ENCODE assay signal across 1 cellular context in the genomic region with DNA sequence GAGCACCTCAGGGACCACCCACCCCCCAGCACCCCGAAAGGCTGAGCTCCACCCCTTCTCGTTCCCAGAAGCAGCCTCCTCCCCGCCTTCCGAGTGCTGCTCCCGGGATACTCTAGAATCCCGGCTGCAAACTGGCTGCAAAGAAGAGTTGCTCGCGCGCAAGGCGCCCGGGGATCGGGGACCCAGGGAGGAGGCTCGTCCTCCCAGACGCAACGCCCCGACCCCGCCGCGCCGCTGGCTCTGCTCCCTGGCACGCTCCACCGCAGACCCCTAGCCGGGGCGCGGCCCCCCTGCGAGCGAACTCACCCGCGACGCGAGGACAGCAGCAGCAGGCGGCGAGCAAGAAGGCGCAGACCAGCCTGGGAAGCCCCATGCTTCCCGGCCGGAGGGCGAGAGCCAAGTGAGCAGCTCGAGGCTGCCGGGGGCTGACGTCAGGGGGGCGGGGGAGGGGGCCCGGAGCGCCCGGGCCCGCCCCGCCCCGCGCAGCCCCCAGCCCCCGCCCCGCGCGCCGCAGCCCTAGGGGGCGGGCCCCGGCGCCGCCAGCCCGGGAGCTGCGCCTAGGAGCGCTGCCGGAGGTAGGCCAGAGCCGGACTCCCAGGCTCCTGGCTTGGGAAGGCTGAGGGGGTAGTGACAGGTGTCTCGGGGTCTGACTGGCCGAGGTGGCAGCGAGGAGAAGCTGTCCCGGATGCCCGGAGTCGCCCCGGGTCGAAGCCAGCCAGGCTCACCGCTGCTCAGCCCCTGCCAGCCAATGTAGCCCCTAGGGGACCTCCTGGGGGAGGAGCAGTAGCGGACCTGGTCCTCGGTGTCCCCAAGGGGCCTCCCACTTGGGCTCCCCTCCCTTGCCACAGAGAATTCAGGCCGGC.
TF ChIP-seq lines count a peak whose summit lies in the region.

A gene with protein sequence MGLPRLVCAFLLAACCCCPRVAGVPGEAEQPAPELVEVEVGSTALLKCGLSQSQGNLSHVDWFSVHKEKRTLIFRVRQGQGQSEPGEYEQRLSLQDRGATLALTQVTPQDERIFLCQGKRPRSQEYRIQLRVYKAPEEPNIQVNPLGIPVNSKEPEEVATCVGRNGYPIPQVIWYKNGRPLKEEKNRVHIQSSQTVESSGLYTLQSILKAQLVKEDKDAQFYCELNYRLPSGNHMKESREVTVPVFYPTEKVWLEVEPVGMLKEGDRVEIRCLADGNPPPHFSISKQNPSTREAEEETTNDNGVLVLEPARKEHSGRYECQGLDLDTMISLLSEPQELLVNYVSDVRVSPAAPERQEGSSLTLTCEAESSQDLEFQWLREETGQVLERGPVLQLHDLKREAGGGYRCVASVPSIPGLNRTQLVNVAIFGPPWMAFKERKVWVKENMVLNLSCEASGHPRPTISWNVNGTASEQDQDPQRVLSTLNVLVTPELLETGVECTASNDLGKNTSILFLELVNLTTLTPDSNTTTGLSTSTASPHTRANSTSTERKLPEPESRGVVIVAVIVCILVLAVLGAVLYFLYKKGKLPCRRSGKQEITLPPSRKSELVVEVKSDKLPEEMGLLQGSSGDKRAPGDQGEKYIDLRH (minus strand): TSS at position 402 of the 863 bp plus-strand sequence. CDS start 29 bp downstream, at position 373.

TF ChIP-seq in K562, 482 proteins besides CTCF, POLR2A, EP300 and RAD21 (continued from another document):
- TF ChIP-seq, protein P1, sequence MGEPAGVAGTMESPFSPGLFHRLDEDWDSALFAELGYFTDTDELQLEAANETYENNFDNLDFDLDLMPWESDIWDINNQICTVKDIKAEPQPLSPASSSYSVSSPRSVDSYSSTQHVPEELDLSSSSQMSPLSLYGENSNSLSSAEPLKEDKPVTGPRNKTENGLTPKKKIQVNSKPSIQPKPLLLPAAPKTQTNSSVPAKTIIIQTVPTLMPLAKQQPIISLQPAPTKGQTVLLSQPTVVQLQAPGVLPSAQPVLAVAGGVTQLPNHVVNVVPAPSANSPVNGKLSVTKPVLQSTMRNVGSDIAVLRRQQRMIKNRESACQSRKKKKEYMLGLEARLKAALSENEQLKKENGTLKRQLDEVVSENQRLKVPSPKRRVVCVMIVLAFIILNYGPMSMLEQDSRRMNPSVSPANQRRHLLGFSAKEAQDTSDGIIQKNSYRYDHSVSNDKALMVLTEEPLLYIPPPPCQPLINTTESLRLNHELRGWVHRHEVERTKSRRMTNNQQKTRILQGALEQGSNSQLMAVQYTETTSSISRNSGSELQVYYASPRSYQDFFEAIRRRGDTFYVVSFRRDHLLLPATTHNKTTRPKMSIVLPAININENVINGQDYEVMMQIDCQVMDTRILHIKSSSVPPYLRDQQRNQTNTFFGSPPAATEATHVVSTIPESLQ (CRISPR knock-in tag; IDR thresholded peaks at IDR 0.05), result peak; percentile 68; the same call in 1 of the 2 replicates
- peak; percentile 92 for TF ChIP-seq POLR2G (IDR thresholded peaks at IDR 0.05; ENCODE audit: low read depth, low read length)
- TF ChIP-seq, protein P2, sequence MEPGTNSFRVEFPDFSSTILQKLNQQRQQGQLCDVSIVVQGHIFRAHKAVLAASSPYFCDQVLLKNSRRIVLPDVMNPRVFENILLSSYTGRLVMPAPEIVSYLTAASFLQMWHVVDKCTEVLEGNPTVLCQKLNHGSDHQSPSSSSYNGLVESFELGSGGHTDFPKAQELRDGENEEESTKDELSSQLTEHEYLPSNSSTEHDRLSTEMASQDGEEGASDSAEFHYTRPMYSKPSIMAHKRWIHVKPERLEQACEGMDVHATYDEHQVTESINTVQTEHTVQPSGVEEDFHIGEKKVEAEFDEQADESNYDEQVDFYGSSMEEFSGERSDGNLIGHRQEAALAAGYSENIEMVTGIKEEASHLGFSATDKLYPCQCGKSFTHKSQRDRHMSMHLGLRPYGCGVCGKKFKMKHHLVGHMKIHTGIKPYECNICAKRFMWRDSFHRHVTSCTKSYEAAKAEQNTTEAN (CRISPR knock-in tag; IDR thresholded peaks at IDR 0.05), result 0 out of 2 replicates have a peak, but pooled peaks have one; percentile 76
- TF ChIP-seq TBP (optimal IDR thresholded peaks at IDR 0.05; ENCODE audit: low read depth, low read length), result peak; percentile 62
- TF ChIP-seq ZNF174 (CRISPR knock-in tag; IDR thresholded peaks at IDR 0.05), result no peak
- TF ChIP-seq, protein P3, sequence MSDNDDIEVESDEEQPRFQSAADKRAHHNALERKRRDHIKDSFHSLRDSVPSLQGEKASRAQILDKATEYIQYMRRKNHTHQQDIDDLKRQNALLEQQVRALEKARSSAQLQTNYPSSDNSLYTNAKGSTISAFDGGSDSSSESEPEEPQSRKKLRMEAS (CRISPR knock-in tag; IDR thresholded peaks at IDR 0.05), result peak; percentile 31; the same call in 1 of the 2 replicates
- peak; percentile 63 for TF ChIP-seq ATF7 (IDR thresholded peaks at IDR 0.05)
- TF ChIP-seq, protein P4, sequence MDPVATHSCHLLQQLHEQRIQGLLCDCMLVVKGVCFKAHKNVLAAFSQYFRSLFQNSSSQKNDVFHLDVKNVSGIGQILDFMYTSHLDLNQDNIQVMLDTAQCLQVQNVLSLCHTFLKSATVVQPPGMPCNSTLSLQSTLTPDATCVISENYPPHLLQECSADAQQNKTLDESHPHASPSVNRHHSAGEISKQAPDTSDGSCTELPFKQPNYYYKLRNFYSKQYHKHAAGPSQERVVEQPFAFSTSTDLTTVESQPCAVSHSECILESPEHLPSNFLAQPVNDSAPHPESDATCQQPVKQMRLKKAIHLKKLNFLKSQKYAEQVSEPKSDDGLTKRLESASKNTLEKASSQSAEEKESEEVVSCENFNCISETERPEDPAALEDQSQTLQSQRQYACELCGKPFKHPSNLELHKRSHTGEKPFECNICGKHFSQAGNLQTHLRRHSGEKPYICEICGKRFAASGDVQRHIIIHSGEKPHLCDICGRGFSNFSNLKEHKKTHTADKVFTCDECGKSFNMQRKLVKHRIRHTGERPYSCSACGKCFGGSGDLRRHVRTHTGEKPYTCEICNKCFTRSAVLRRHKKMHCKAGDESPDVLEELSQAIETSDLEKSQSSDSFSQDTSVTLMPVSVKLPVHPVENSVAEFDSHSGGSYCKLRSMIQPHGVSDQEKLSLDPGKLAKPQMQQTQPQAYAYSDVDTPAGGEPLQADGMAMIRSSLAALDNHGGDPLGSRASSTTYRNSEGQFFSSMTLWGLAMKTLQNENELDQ (CRISPR knock-in tag; IDR thresholded peaks at IDR 0.05; ENCODE audit: borderline replicate concordance), result peak; percentile 53; the same call in 1 of the 2 replicates
- peak; percentile 33; the same call in 1 of the 2 replicates for TF ChIP-seq POLR2H (tag; IDR thresholded peaks at IDR 0.05; ENCODE audit: low read depth)
- peak; percentile 98 for TF ChIP-seq TAF1 (IDR thresholded peaks at IDR 0.05; ENCODE audit: control insufficient read depth, extremely low read depth, insufficient read depth, low read length, severe bottlenecking)
- no peak for TF ChIP-seq CC2D1A (IDR thresholded peaks at IDR 0.05)
- TF ChIP-seq DPF2 (IDR thresholded peaks at IDR 0.05), result no peak
- TF ChIP-seq ZFX (CRISPR knock-in tag; IDR thresholded peaks at IDR 0.05), result peak; percentile 86
- TF ChIP-seq CTBP1 (IDR thresholded peaks at IDR 0.05; ENCODE audit: borderline replicate concordance), result peak; percentile 54; the same call in 1 of the 2 replicates
- 0 out of 2 replicates have a peak, but pooled peaks have one; percentile 37 for TF ChIP-seq RBM34 (IDR thresholded peaks at IDR 0.05; ENCODE audit: borderline replicate concordance, insufficient read depth, low read length)
- TF ChIP-seq, protein P5, sequence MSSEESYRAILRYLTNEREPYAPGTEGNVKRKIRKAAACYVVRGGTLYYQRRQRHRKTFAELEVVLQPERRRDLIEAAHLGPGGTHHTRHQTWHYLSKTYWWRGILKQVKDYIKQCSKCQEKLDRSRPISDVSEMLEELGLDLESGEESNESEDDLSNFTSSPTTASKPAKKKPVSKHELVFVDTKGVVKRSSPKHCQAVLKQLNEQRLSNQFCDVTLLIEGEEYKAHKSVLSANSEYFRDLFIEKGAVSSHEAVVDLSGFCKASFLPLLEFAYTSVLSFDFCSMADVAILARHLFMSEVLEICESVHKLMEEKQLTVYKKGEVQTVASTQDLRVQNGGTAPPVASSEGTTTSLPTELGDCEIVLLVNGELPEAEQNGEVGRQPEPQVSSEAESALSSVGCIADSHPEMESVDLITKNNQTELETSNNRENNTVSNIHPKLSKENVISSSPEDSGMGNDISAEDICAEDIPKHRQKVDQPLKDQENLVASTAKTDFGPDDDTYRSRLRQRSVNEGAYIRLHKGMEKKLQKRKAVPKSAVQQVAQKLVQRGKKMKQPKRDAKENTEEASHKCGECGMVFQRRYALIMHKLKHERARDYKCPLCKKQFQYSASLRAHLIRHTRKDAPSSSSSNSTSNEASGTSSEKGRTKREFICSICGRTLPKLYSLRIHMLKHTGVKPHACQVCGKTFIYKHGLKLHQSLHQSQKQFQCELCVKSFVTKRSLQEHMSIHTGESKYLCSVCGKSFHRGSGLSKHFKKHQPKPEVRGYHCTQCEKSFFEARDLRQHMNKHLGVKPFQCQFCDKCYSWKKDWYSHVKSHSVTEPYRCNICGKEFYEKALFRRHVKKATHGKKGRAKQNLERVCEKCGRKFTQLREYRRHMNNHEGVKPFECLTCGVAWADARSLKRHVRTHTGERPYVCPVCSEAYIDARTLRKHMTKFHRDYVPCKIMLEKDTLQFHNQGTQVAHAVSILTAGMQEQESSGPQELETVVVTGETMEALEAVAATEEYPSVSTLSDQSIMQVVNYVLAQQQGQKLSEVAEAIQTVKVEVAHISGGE (CRISPR knock-in tag; IDR thresholded peaks at IDR 0.05), result peak in 1 of 3 experiments; percentile 47; a peak in 2 of 6 replicates
- TF ChIP-seq ATF1 (CRISPR knock-in tag; IDR thresholded peaks at IDR 0.05), result no peak
- peak; percentile 32; the same call in 1 of the 2 replicates for TF ChIP-seq ATF1 (tag; IDR thresholded peaks at IDR 0.05)
- no peak for TF ChIP-seq CREB1 (IDR thresholded peaks at IDR 0.05)
- TF ChIP-seq CREB1 (CRISPR knock-in tag; IDR thresholded peaks at IDR 0.05), result peak; percentile 41
- no peak for TF ChIP-seq HNRNPUL1 (IDR thresholded peaks at IDR 0.05; ENCODE audit: low read length)
- TF ChIP-seq, protein P6, sequence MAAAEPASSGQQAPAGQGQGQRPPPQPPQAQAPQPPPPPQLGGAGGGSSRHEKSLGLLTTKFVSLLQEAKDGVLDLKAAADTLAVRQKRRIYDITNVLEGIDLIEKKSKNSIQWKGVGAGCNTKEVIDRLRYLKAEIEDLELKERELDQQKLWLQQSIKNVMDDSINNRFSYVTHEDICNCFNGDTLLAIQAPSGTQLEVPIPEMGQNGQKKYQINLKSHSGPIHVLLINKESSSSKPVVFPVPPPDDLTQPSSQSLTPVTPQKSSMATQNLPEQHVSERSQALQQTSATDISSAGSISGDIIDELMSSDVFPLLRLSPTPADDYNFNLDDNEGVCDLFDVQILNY (CRISPR knock-in tag; IDR thresholded peaks at IDR 0.05), result no peak
- peak; percentile 56 to 63 for TF ChIP-seq NRF1 (conservative IDR thresholded peaks at IDR 0.05 in 1 of 2, IDR thresholded peaks at IDR 0.05 in 1 of 2)
- peak; percentile 50 to 67; a peak in 3 of 4 replicates for TF ChIP-seq NONO (IDR thresholded peaks at IDR 0.05; ENCODE audit: low read depth in 2 of 2, low read length in 1 of 2)
